In the genomic region with DNA sequence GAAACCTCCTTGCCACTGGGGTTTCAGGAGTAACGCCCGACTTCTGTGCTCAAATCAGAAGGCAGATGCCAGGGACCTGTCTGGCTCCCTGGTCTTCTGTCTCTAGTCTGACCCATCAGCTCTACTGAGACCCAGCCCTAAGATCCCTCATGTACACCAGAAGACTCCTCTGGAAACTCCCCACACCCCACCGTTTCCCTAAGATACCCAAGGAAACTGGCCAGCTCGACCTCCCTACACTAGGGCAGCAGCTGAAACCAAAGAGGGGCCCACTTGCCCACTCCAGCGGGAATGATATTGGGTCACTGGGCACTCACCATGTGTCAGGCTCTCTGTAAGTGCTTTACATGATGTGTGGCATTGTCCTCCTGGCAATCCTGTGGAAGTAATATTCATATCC, we compare ENCODE assay signal across 11 cellular contexts. TPM values are rescaled to one million over a fixed set of nuclear protein-coding genes. Genes with fewer than 3 reads are reported as not detected.
DNase-seq lines count a peak whose midpoint lies in the region; TF ChIP-seq lines count a peak whose summit lies in the region.
"Had no signal": no experiment of that assay in that cellular context is flagged by ENCODE, and none has a peak within 500 bp of the region (broad histone marks: within the 10 kb centered on the region; RNA-seq: fewer than 3 reads in every experiment).

No MANE protein-coding gene starts in this region.

- H3K9me2 ChIP-seq in PC-9 (ENCODE audit: insufficient read depth), result no peaks in the 10 kb centered on the region

- peaks cover 49% of the 10 kb centered on the region for H3F3A ChIP-seq in PC-9 (ENCODE audit: insufficient read depth, low read depth)

- no peaks in the 10 kb centered on the region for H4K20me1 ChIP-seq in PC-9 (ENCODE audit: insufficient read depth)

- 93% methylated on average over 5 of the region's 5 CpGs for WGBS in thymus

- no peak overlapping the region for H2AFZ ChIP-seq in PC-9

- peaks cover 67% of the 10 kb centered on the region for H3K4me1 ChIP-seq in PC-9 (replicated peaks; ENCODE audit: insufficient read depth)
- peaks cover 25 to 30% of the 10 kb centered on the region in 2 donors for H3K4me1 ChIP-seq in muscle layer of duodenum (ENCODE audit: control insufficient read depth in 1 of 2, insufficient read depth in 2 of 2, low read length in 2 of 2)
- H3K4me1 ChIP-seq in thymus (ENCODE audit: control insufficient read depth, insufficient read depth, low read length), result no peaks in the 10 kb centered on the region

- H3K36me3 ChIP-seq in PC-9 (ENCODE audit: low read depth) (peaks cover 6% of the 10 kb centered on the region), muscle layer of duodenum (ENCODE audit: control insufficient read depth in 1 of 2, insufficient read depth in 2 of 2, low read length in 2 of 2) (no peaks in the 10 kb centered on the region), thymus (ENCODE audit: control insufficient read depth, insufficient read depth) (no peaks in the 10 kb centered on the region)

- CTCF ChIA-PET in PC-9 (lab: Charles Lee), result interaction anchor here (1.1 to 2.6 kb wide), 3 partner anchors 14 to 41 kb away, joined by 6 to 19 read pairs (median 8); partner anchors contain the start of gene S100A13

- TF ChIP-seq CTCF in PC-9 (conservative IDR thresholded peaks at IDR 0.05), result no peak

- H3K4me2 ChIP-seq in PC-9, result peak overlapping the region; percentile 84

- BruUV-seq in PC-9 (replicated peaks; lab: Mats Ljungman, UMichigan), result no TSS peak

- POLR2A ChIA-PET in PC-9 (lab: Charles Lee; ENCODE audit: unreplicated experiment), result interaction anchor here (0.6 to 1.4 kb wide), 8 partner anchors 14 to 78 kb away, joined by 3 to 48 read pairs (median 4); partner anchors contain the start of genes CHTOP, S100A1, S100A13 and S100A5

- H3K27me3 ChIP-seq in PC-9 (ENCODE audit: insufficient read depth, low read depth) (no peaks in the 10 kb centered on the region), muscle layer of duodenum (ENCODE audit: low read depth, low read length) (no peaks in the 10 kb centered on the region), thymus (ENCODE audit: control insufficient read depth, insufficient read depth) (no peaks in the 10 kb centered on the region)

- H3K9me3 ChIP-seq in PC-9 (ENCODE audit: insufficient read depth, low read depth) (no peaks in the 10 kb centered on the region), muscle layer of duodenum (ENCODE audit: control insufficient read depth in 1 of 2, low read length in 2 of 2) (no peaks in the 10 kb centered on the region), thymus (ENCODE audit: control insufficient read depth) (no peaks in the 10 kb centered on the region)

- peaks cover 56% of the 10 kb centered on the region for H3K79me2 ChIP-seq in PC-9 (ENCODE audit: low read depth)

- H3K27ac ChIP-seq in PC-9 (peak overlapping the region; percentile 78), epithelial cell of prostate (peak overlapping the region; percentile 100), muscle layer of duodenum (ENCODE audit: low read length) (peak overlapping the region; percentile 98), thymus (ENCODE audit: low read depth) (peak overlapping the region; percentile 33)

- intact Hi-C loops in PC-9 (cut with micrococcal nuclease; ENCODE audit: unreplicated experiment), result loop anchor here (1.0 kb wide), 1 partner anchor 20 kb away; no protein-coding TSS in a partner anchor

- H3K4me3 ChIP-seq in PC-9 (peak overlapping the region; percentile 89; the same call in 1 of the 2 replicates), muscle layer of duodenum (ENCODE audit: low read depth in 1 of 2, low read length in 2 of 2) (peak overlapping the region; percentile 78 to 89), thymus (ENCODE audit: low read length) (no peak overlapping the region)

- DNase-seq in PC-9, result no peak
- no peak for DNase-seq in epithelial cell of prostate (ENCODE audit: low read depth, low spot score)
- no peak for DNase-seq in OCI-M1 (lab: John Stamatoyannopoulos, UW)
- DNase-seq in retina, result no peak
- no peak for DNase-seq in middle frontal gyrus (ENCODE audit: extremely low spot score, low spot score)
- DNase-seq in hepatic stellate cell (ENCODE audit: low spot score), result no peak
- DNase-seq: activated T-cell treated with anti-CD3 and anti-CD28 coated beads, Interleukin-2, amount 50 U/mL, for 4 hours; NCI-H1930 had no signal

RNA-seq across cellular contexts. Expression of gene S100A16, which starts 0.5 kb away (rescaled TPM):
- 226 and 276 TPM in 2 replicates for total RNA-seq in PC-9 (2021)
- polyA plus RNA-seq in thymus, result 128 TPM

RNA-seq across cellular contexts. Expression of gene S100A14, which starts 2.7 kb away (rescaled TPM):
- total RNA-seq in PC-9 (2021), result 411 and 486 TPM in 2 replicates
- 302 TPM for polyA plus RNA-seq in thymus
- total RNA-seq: frontal cortex had no signal

RNA-seq across cellular contexts. Expression of gene S100A13, which starts 13.9 kb away (rescaled TPM):
- 120 and 144 TPM in 2 replicates for total RNA-seq in PC-9 (2021)
- 96.1 TPM for polyA plus RNA-seq in thymus

RNA-seq across cellular contexts. Expression of gene S100A1, which starts 14.8 kb away (rescaled TPM):
- total RNA-seq in PC-9 (2021), result 0.46 and 1.0 TPM in 2 replicates
- 3.4 TPM for polyA plus RNA-seq in thymus
- total RNA-seq: activated T-cell treated with anti-CD3 and anti-CD28 coated beads, Interleukin-2, amount 50 U/mL, for 4 hours had no signal

RNA-seq across cellular contexts. Expression of gene CHTOP, which starts 20.5 kb away (rescaled TPM):
- total RNA-seq in PC-9 (2021), result 75.1 and 83.9 TPM in 2 replicates
- 111 TPM for polyA plus RNA-seq in thymus

Comparison
In these comparisons a context has a peak if more than half of its experiments do, and no peak if none do; other contexts are left out.
1. H3K27ac ChIP-seq: peak in every context shown above with its lines; median percentile 100 in epithelial cell of prostate; 98 in muscle layer of duodenum; 78 in PC-9; 33 in thymus.